In the genomic region with DNA sequence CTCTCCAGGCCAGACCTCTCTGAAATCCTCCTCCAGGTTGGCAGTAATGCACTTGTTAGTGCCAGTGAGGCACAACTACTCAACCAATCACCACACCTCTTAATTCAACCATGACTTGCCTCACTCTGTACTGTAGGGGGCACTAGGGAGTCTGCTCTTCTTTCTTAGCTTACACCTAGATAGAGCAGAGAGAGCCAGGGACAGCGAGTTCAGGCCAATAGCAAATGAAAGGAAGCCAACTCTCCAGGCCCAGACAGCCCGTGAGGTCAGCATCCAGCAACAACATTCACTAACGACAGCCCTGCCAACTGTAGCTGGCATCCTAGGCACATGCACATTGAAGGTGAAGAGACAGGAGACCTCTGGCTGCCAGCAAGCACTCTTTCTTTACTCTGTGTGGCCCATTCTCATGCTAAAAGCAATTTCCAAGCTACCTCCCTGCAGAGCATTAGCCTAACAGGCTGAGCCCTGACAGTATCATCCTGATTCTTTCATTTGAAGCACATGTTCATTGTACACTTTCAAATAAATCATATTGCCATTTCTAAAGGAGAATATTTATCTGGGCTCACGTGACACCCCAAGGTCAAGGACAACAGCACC, we compare ENCODE assay signal across 9 cellular contexts.
A peak's percentile ranks its signal among the peaks of the same experiment; 100 is the strongest.
DNase-seq lines count a peak whose midpoint lies in the region; ATAC-seq, FAIRE-seq and TF ChIP-seq lines count a peak whose summit lies in the region.
"Had no signal": no experiment of that assay in that cellular context is flagged by ENCODE, and none has a peak within 500 bp of the region (broad histone marks: within the 10 kb centered on the region; RNA-seq: fewer than 3 reads in every experiment).

No MANE protein-coding gene starts in this region.

- H3K27me3 Mint-ChIP-seq in activated CD8-positive, alpha-beta memory T cell treated with anti-CD3 and anti-CD28 coated beads, Interleukin-2, amount 10 ng/mL, durations not matched to agents 7 days and 5 days = peaks cover 18% of the 10 kb centered on the region

- ATAC-seq in activated CD8-positive, alpha-beta memory T cell treated with anti-CD3 and anti-CD28 coated beads, Interleukin-2, amount 10 ng/mL, durations not matched to agents 7 days and 5 days = peak; percentile 27
- peak; percentile 64 for ATAC-seq in HG03432 (IDR thresholded peaks at IDR 0.05; ENCODE audit: unreplicated experiment)
- ATAC-seq in GM12878 = peak; percentile 49; the same call in 2 of the 3 replicates

- no peak overlapping the region for H3K4me2 ChIP-seq in GM12878 (ENCODE audit: control insufficient read depth, insufficient read depth)

- no peak for DNase-seq in activated CD8-positive, alpha-beta memory T cell treated with anti-CD3 and anti-CD28 coated beads, Interleukin-2, amount 10 ng/mL, durations not matched to agents 7 days and 5 days
- no peak for DNase-seq in activated CD8-positive, alpha-beta memory T cell treated with anti-CD3 and anti-CD28 coated beads, Interleukin-2, amount 50 U/mL, for 48 hours
- no peak for DNase-seq in GM12878 (ENCODE audit: low read depth, low spot score)
- peak; percentile 21 for DNase-seq in small intestine
- DNase-seq in nucleus accumbens (lab: John Stamatoyannopoulos, UW) = no peak
- no peak for DNase-seq in activated naive CD4-positive, alpha-beta T cell treated with Interleukin-2 at 50 U/mL for 16 hours
- DNase-seq in activated CD4-positive, CD25-positive, alpha-beta regulatory T cell (lab: John Stamatoyannopoulos, UW) = no peak

- no peaks in the 10 kb centered on the region for H3K9me3 ChIP-seq in GM12878 (replicated peaks; ENCODE audit: control insufficient read depth, insufficient read depth, low read length)
- no peaks in the 10 kb centered on the region for H3K9me3 ChIP-seq in small intestine (ENCODE audit: control insufficient read depth, low read depth)

- FAIRE-seq in GM12878 (lab: Jason Lieb, UNC) = peak; percentile 31
- FAIRE-seq in small intestine (lab: Jason Lieb, UNC) = no peak

- POLR2A ChIA-PET in GM12878 (lab: Charles Lee) = no interaction called here

- no peaks in the 10 kb centered on the region for H3K79me2 ChIP-seq in GM12878 (ENCODE audit: control insufficient read depth, insufficient read depth, low read length)

- no peaks in the 10 kb centered on the region for H3K4me1 ChIP-seq in GM12878 (ENCODE audit: control insufficient read depth, insufficient read depth, low read length)
- no peaks in the 10 kb centered on the region for H3K4me1 ChIP-seq in small intestine (ENCODE audit: control insufficient read depth in 2 of 2, insufficient read depth in 1 of 2, low read depth in 1 of 2, low read length in 1 of 2)

- SMC1A ChIA-PET in GM12878 (lab: Charles Lee; ENCODE audit: uncharacterized antibody, unreplicated experiment) = interaction anchor here (1.2 to 1.3 kb wide), 2 partner anchors 133 to 226 kb away, joined by 3 to 5 read pairs; no protein-coding TSS in a partner anchor

- intact Hi-C loops in GM12878 (cut with micrococcal nuclease; ENCODE audit: unreplicated experiment) = no loop called here

- 14% methylated on average over 4 of the region's 4 CpGs for WGBS in GM12878 (ENCODE audit: insufficient coverage, insufficient replicate concordance, low lambda C conversion rate, missing lambda C conversion rate)
- 71 to 76% (median 73%) methylated on average over 4 of the region's 4 CpGs for WGBS in small intestine, 3 donors

- no peak overlapping the region for H3K4me3 Mint-ChIP-seq in activated CD8-positive, alpha-beta memory T cell treated with anti-CD3 and anti-CD28 coated beads, Interleukin-2, amount 10 ng/mL, durations not matched to agents 7 days and 5 days

- no TSS peak for BruUV-seq in GM12878 (replicated peaks; lab: Mats Ljungman, UMichigan)

- no peak overlapping the region for H3K27ac Mint-ChIP-seq in activated CD8-positive, alpha-beta memory T cell treated with anti-CD3 and anti-CD28 coated beads, Interleukin-2, amount 10 ng/mL, durations not matched to agents 7 days and 5 days

- TF ChIP-seq POLR2A in GM12878 (IDR thresholded peaks at IDR 0.05; ENCODE audit: low read depth, low read length) = no peak

- no peak overlapping the region for H3K9ac ChIP-seq in GM12878 (ENCODE audit: control insufficient read depth, insufficient read depth, low read length)

- in situ Hi-C loops in GM12878 (cut with MboI) = no loop called here

- RAD21 ChIA-PET in GM12878 (lab: Charles Lee; ENCODE audit: unreplicated experiment) = interaction anchor here (1.7 kb wide), 1 partner anchor 133 kb away, joined by 4 read pairs; no protein-coding TSS in a partner anchor

- no peak overlapping the region for H3K4me3 ChIP-seq in GM12878
- no peak overlapping the region for H3K4me3 ChIP-seq in small intestine (ENCODE audit: low read depth in 1 of 2, low read length in 2 of 2)
- H3K4me3 ChIP-seq: lung had no signal

- H3K27ac ChIP-seq in GM12878 (ENCODE audit: control insufficient read depth, insufficient read depth) = no peak overlapping the region
- H3K27ac ChIP-seq in small intestine (ENCODE audit: low read depth in 1 of 2, low read length in 1 of 2) = no peak overlapping the region

- CTCF ChIA-PET in activated CD8-positive, alpha-beta memory T cell treated with anti-CD3 and anti-CD28 coated beads, Interleukin-2, amount 10 ng/mL, durations not matched to agents 7 days and 5 days (lab: Charles Lee) = interaction anchor here (1.0 kb wide), 1 partner anchor 82 kb away, joined by 3 read pairs; no protein-coding TSS in a partner anchor
- CTCF ChIA-PET in GM12878 (lab: Yijun Ruan, JAX) = interaction anchor here (0.9 to 1.0 kb wide), 2 partner anchors 27 to 215 kb away, joined by 3 to 5 read pairs; no protein-coding TSS in a partner anchor

- TF ChIP-seq RAD21 in GM12878 (IDR thresholded peaks at IDR 0.05; ENCODE audit: insufficient read depth, low read depth, low read length) = 0 out of 2 replicates have a peak, but pooled peaks have one; percentile 18

- H3K4me1 Mint-ChIP-seq in activated CD8-positive, alpha-beta memory T cell treated with anti-CD3 and anti-CD28 coated beads, Interleukin-2, amount 10 ng/mL, durations not matched to agents 7 days and 5 days = no peaks in the 10 kb centered on the region

- no peaks in the 10 kb centered on the region for H3K36me3 Mint-ChIP-seq in activated CD8-positive, alpha-beta memory T cell treated with anti-CD3 and anti-CD28 coated beads, Interleukin-2, amount 10 ng/mL, durations not matched to agents 7 days and 5 days

- TF ChIP-seq EP300 in GM12878 (IDR thresholded peaks at IDR 0.05; ENCODE audit: borderline replicate concordance in 1 of 2, control insufficient read depth in 1 of 2, low read depth in 2 of 2, low read length in 2 of 2) = no peak

- H3K27me3 ChIP-seq in GM12878 (replicated peaks in 1 of 2; ENCODE audit: control insufficient read depth in 2 of 2, insufficient read depth in 2 of 2, low read length in 1 of 2) (no peaks in the 10 kb centered on the region), small intestine (ENCODE audit: control insufficient read depth in 2 of 2, insufficient read depth in 2 of 2, low read length in 2 of 2) (no peaks in the 10 kb centered on the region)

- H4K20me1 ChIP-seq in GM12878 (ENCODE audit: control insufficient read depth, insufficient read depth) = no peaks in the 10 kb centered on the region

- peaks cover 2% of the 10 kb centered on the region for H3K9me3 Mint-ChIP-seq in activated CD8-positive, alpha-beta memory T cell treated with anti-CD3 and anti-CD28 coated beads, Interleukin-2, amount 10 ng/mL, durations not matched to agents 7 days and 5 days (ENCODE audit: low read depth)

- peak in 1 of 3 experiments; percentile 38; a peak in 2 of 6 replicates for TF ChIP-seq CTCF in GM12878 (IDR thresholded peaks at IDR 0.05 in 2 of 3, conservative IDR thresholded peaks at IDR 0.05 in 1 of 3; ENCODE audit: control insufficient read depth in 2 of 3, extremely low read depth in 1 of 3, insufficient read depth in 1 of 3, low read depth in 3 of 3, low read length in 3 of 3)

- H3K36me3 ChIP-seq in GM12878 (ENCODE audit: control insufficient read depth in 2 of 2, insufficient read depth in 2 of 2, low read length in 1 of 2) = no peaks in the 10 kb centered on the region
- no peaks in the 10 kb centered on the region for H3K36me3 ChIP-seq in small intestine (ENCODE audit: control insufficient read depth in 2 of 2, insufficient read depth in 2 of 2, low read length in 2 of 2)

- no peak overlapping the region for H2AFZ ChIP-seq in GM12878 (ENCODE audit: control insufficient read depth, low read depth, low read length)

TF ChIP-seq in GM12878, 131 proteins besides CTCF, POLR2A, EP300 and RAD21:
- TF ChIP-seq ZNF274 (IDR thresholded peaks at IDR 0.05; ENCODE audit: insufficient read depth, insufficient read length) = no peak
